3 cellular contexts compared by ENCODE assay signal in genomic region chr20:45909336-45909808, GRCh38.
TF ChIP-seq lines count a peak whose summit lies in the region.

No MANE protein-coding gene starts in this region.

TF ChIP-seq in SK-N-SH, 30 proteins besides CTCF, POLR2A, EP300 and RAD21 (continued from another document):
- TF ChIP-seq PBX3 (IDR thresholded peaks at IDR 0.05) (no peak), FOXJ3 (CRISPR knock-in tag; IDR thresholded peaks at IDR 0.05) (no peak)

TF ChIP-seq in SK-N-SH treated with all-trans-retinoic acid at 6 μM for 48 hours, 23 proteins besides CTCF, POLR2A, EP300 and RAD21 (continued from another document):
- no peak for TF ChIP-seq CSRNP3 (CRISPR knock-in tag; IDR thresholded peaks at IDR 0.05)
- no peak for TF ChIP-seq ZNF8 (CRISPR knock-in tag; IDR thresholded peaks at IDR 0.05)
- no peak for TF ChIP-seq GLIS3 (CRISPR knock-in tag; IDR thresholded peaks at IDR 0.05)
- TF ChIP-seq, protein P1, sequence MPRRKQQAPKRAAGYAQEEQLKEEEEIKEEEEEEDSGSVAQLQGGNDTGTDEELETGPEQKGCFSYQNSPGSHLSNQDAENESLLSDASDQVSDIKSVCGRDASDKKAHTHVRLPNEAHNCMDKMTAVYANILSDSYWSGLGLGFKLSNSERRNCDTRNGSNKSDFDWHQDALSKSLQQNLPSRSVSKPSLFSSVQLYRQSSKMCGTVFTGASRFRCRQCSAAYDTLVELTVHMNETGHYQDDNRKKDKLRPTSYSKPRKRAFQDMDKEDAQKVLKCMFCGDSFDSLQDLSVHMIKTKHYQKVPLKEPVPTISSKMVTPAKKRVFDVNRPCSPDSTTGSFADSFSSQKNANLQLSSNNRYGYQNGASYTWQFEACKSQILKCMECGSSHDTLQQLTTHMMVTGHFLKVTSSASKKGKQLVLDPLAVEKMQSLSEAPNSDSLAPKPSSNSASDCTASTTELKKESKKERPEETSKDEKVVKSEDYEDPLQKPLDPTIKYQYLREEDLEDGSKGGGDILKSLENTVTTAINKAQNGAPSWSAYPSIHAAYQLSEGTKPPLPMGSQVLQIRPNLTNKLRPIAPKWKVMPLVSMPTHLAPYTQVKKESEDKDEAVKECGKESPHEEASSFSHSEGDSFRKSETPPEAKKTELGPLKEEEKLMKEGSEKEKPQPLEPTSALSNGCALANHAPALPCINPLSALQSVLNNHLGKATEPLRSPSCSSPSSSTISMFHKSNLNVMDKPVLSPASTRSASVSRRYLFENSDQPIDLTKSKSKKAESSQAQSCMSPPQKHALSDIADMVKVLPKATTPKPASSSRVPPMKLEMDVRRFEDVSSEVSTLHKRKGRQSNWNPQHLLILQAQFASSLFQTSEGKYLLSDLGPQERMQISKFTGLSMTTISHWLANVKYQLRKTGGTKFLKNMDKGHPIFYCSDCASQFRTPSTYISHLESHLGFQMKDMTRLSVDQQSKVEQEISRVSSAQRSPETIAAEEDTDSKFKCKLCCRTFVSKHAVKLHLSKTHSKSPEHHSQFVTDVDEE (CRISPR knock-in tag; IDR thresholded peaks at IDR 0.05), result no peak
- no peak for TF ChIP-seq ARNTL (CRISPR knock-in tag; IDR thresholded peaks at IDR 0.05; ENCODE audit: borderline replicate concordance, low read depth)
- TF ChIP-seq OSR1 (CRISPR knock-in tag; IDR thresholded peaks at IDR 0.05), result no peak
- TF ChIP-seq RARB (CRISPR knock-in tag; IDR thresholded peaks at IDR 0.05), result no peak
- TF ChIP-seq BACH2 (CRISPR knock-in tag; IDR thresholded peaks at IDR 0.05; ENCODE audit: borderline replicate concordance), result no peak

TF ChIP-seq in K562, 482 proteins besides CTCF, POLR2A, EP300 and RAD21 (continued from another document):
- TF ChIP-seq TEAD4 (IDR thresholded peaks at IDR 0.05; ENCODE audit: low read length) (no peak), TEAD4 (CRISPR knock-in tag; IDR thresholded peaks at IDR 0.05; ENCODE audit: borderline replicate concordance) (no peak), MGA (IDR thresholded peaks at IDR 0.05) (peak; percentile 24; the same call in 1 of the 2 replicates), CHD1 (IDR thresholded peaks at IDR 0.05; ENCODE audit: low read length) (peak; percentile 54), ZNF3 (CRISPR knock-in tag; IDR thresholded peaks at IDR 0.05) (no peak), MTF1 (CRISPR knock-in tag; IDR thresholded peaks at IDR 0.05; ENCODE audit: borderline replicate concordance) (no peak), CBX3 (IDR thresholded peaks at IDR 0.05; ENCODE audit: borderline replicate concordance in 1 of 2, low read length in 2 of 2) (no peak), YY1 (IDR thresholded peaks at IDR 0.05; ENCODE audit: borderline replicate concordance in 1 of 3, control insufficient read depth in 1 of 3, extremely low read depth in 1 of 3, insufficient read depth in 3 of 3, insufficient read length in 1 of 3, insufficient replicate concordance in 2 of 3, low read depth in 1 of 3, low read length in 2 of 3) (peak in 1 of 3 experiments; percentile 7), KDM2B (CRISPR knock-in tag; IDR thresholded peaks at IDR 0.05) (no peak), ZNF23 (CRISPR knock-in tag; IDR thresholded peaks at IDR 0.05) (no peak), SNRNP70 (optimal IDR thresholded peaks at IDR 0.05; ENCODE audit: low read depth, low read length) (no peak), NR1H2 (CRISPR knock-in tag; IDR thresholded peaks at IDR 0.05) (no peak)
- TF ChIP-seq, protein P2, sequence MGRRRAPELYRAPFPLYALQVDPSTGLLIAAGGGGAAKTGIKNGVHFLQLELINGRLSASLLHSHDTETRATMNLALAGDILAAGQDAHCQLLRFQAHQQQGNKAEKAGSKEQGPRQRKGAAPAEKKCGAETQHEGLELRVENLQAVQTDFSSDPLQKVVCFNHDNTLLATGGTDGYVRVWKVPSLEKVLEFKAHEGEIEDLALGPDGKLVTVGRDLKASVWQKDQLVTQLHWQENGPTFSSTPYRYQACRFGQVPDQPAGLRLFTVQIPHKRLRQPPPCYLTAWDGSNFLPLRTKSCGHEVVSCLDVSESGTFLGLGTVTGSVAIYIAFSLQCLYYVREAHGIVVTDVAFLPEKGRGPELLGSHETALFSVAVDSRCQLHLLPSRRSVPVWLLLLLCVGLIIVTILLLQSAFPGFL (CRISPR knock-in tag; IDR thresholded peaks at IDR 0.05), result no peak
- TF ChIP-seq, protein P3, sequence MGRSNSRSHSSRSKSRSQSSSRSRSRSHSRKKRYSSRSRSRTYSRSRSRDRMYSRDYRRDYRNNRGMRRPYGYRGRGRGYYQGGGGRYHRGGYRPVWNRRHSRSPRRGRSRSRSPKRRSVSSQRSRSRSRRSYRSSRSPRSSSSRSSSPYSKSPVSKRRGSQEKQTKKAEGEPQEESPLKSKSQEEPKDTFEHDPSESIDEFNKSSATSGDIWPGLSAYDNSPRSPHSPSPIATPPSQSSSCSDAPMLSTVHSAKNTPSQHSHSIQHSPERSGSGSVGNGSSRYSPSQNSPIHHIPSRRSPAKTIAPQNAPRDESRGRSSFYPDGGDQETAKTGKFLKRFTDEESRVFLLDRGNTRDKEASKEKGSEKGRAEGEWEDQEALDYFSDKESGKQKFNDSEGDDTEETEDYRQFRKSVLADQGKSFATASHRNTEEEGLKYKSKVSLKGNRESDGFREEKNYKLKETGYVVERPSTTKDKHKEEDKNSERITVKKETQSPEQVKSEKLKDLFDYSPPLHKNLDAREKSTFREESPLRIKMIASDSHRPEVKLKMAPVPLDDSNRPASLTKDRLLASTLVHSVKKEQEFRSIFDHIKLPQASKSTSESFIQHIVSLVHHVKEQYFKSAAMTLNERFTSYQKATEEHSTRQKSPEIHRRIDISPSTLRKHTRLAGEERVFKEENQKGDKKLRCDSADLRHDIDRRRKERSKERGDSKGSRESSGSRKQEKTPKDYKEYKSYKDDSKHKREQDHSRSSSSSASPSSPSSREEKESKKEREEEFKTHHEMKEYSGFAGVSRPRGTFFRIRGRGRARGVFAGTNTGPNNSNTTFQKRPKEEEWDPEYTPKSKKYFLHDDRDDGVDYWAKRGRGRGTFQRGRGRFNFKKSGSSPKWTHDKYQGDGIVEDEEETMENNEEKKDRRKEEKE (IDR thresholded peaks at IDR 0.05; ENCODE audit: borderline replicate concordance in 1 of 2, control insufficient read depth in 1 of 2, low read depth in 2 of 2, low read length in 1 of 2), result no peak
